ENCODE assay signal across 17 cellular contexts in genomic region chr2:151945186-151945585, GRCh38.
DNase-seq lines count a peak whose midpoint lies in the region; ATAC-seq, FAIRE-seq and TF ChIP-seq lines count a peak whose summit lies in the region.
"Had no signal": no experiment of that assay in that cellular context is flagged by ENCODE, and none has a peak within 500 bp of the region (broad histone marks: within the 10 kb centered on the region; RNA-seq: fewer than 3 reads in every experiment).

No MANE protein-coding gene starts in this region.

- H3K4me1 ChIP-seq in foreskin keratinocyte = peaks cover 27% of the 10 kb centered on the region

- TF ChIP-seq CTCF in bronchial epithelial cell (IDR thresholded peaks at IDR 0.05; ENCODE audit: insufficient read depth, low read length, severe bottlenecking) (no peak), foreskin keratinocyte (conservative IDR thresholded peaks at IDR 0.05) (no peak)

- ATAC-seq in foreskin keratinocyte = peak; percentile 88
- ATAC-seq: CD8-positive, alpha-beta T cell had no signal

- DNase-seq in NCI-H2171 treated with DMSO at 0.1 percent for 48 hours (lab: John Stamatoyannopoulos, UW) (peak; percentile 51), NCI-H2171 (lab: John Stamatoyannopoulos, UW) (no peak), bronchial epithelial cell (ENCODE audit: low read depth) (peak; percentile 96), foreskin keratinocyte (peak; percentile 93 to 96), NCI-H2029 treated with DMSO at 0.1 percent for 48 hours (lab: John Stamatoyannopoulos, UW) (no peak), T-helper 2 cell (no peak), erythroblast (lab: John Stamatoyannopoulos, UW) (no peak), NCI-H524 (lab: John Stamatoyannopoulos, UW) (no peak)
- DNase-seq: CD8-positive, alpha-beta T cell; COR-L47; DND-41; GDM1 had no signal

- FAIRE-seq in bronchial epithelial cell (lab: Jason Lieb, UNC) = peak; percentile 90
- FAIRE-seq: GM19239, H1 had no signal

- TF ChIP-seq POLR2A in erythroblast (IDR thresholded peaks at IDR 0.05; ENCODE audit: low read length) = no peak

- no peaks in the 10 kb centered on the region for H3K27me3 ChIP-seq in bronchial epithelial cell (ENCODE audit: control insufficient read depth, insufficient read depth, low read length)
- no peaks in the 10 kb centered on the region for H3K27me3 ChIP-seq in foreskin keratinocyte

- H3K27ac ChIP-seq in foreskin keratinocyte = peak overlapping the region; percentile 49
- H3K27ac ChIP-seq: 22Rv1, HL-60 had no signal

- no peak overlapping the region for H3K4me3 ChIP-seq in bronchial epithelial cell (ENCODE audit: low read depth, low read length)
- H3K4me3 ChIP-seq: HAP-1 had no signal

- H3K36me3 ChIP-seq in bronchial epithelial cell (ENCODE audit: control insufficient read depth, insufficient read depth, low read length) = no peaks in the 10 kb centered on the region
- H3K36me3 ChIP-seq: HAP-1 had no signal

Comparison
In these comparisons a context has a peak if more than half of its experiments do, and no peak if none do; other contexts are left out.
1. DNase-seq: peak in NCI-H2171 treated with DMSO at 0.1 percent for 48 hours (single experiment), bronchial epithelial cell (single experiment) and foreskin keratinocyte (2 of 2); none in NCI-H2171 (single experiment), NCI-H2029 treated with DMSO at 0.1 percent for 48 hours (single experiment), T-helper 2 cell (0 of 5), erythroblast (0 of 2) and NCI-H524 (0 of 2).